ENCODE assay signal across 8 cellular contexts in genomic region chr21:37432710-37433109, GRCh38.
DNase-seq lines count a peak whose midpoint lies in the region; ATAC-seq, FAIRE-seq and TF ChIP-seq lines count a peak whose summit lies in the region.
"Not testable (repeated sequence)": the region's sequence is repeated elsewhere in the genome, so short reads cannot be mapped to it uniquely, and the experiment has no call there.

No MANE protein-coding gene starts in this region.

- H3K4me2 ChIP-seq in HepG2 (ENCODE audit: low read depth, low read length), result not testable (repeated sequence)

- not testable (repeated sequence) for DNase-seq in frontal cortex (ENCODE audit: low spot score in 2 of 2); left ventricle myocardium inferior; HepG2 (ENCODE audit: low spot score); psoas muscle; stimulated activated naive B cell treated with anti-CD40 and anti-IgM and Interleukin-4, amounts not matched to agents 10 μg/mL and 1 μg/mL and 100 μg/mL, for 72 hours

- not testable (repeated sequence) for H3K36me3 ChIP-seq in left ventricle myocardium inferior; HepG2 (replicated peaks in 1 of 2; ENCODE audit: control insufficient read depth in 1 of 2, insufficient read depth in 2 of 2, low read length in 2 of 2); psoas muscle (ENCODE audit: insufficient read depth in 1 of 2, low read depth in 1 of 2)

- peaks cover 46% of the 10 kb centered on the region for H4K20me1 ChIP-seq in HepG2 (ENCODE audit: insufficient read depth, low read length)

- ATAC-seq in HepG2; psoas muscle; stimulated activated naive B cell treated with anti-CD40 and anti-IgM and Interleukin-4, amounts not matched to agents 10 μg/mL and 1 μg/mL and 100 μg/mL, for 72 hours (replicated peaks): not testable (repeated sequence)

- intact Hi-C loops in left ventricle myocardium inferior (cut with micrococcal nuclease); psoas muscle (cut with DNase I): not testable (repeated sequence)
- intact Hi-C loops in HepG2 (cut with micrococcal nuclease; ENCODE audit: unreplicated experiment), result loop anchor here (5.0 kb wide), 1 partner anchor 55 kb away; no protein-coding TSS in a partner anchor

- FAIRE-seq in G401.6 (lab: Jason Lieb, UNC), result peak; percentile 84
- FAIRE-seq in colon (lab: Jason Lieb, UNC), result peak; percentile 31
- FAIRE-seq in frontal cortex (lab: Jason Lieb, UNC), result peak; percentile 34
- FAIRE-seq in HepG2 (lab: Jason Lieb, UNC), result not testable (repeated sequence)

- not testable (repeated sequence) for H3K4me3 ChIP-seq in left ventricle myocardium inferior; HepG2 (replicated peaks in 1 of 3; ENCODE audit: insufficient read depth in 1 of 3, low read depth in 2 of 3, low read length in 3 of 3); psoas muscle

- not testable (repeated sequence) for H3K4me3 Mint-ChIP-seq in activated naive CD8-positive, alpha-beta T cell; stimulated activated naive B cell treated with anti-CD40 and anti-IgM and Interleukin-4, amounts not matched to agents 10 μg/mL and 1 μg/mL and 100 μg/mL, for 72 hours

- not testable (repeated sequence) for BruUV-seq in HepG2 (replicated peaks; lab: Mats Ljungman, UMichigan)

- H2AFZ ChIP-seq in HepG2 (ENCODE audit: low read length), result not testable (repeated sequence)

- TF ChIP-seq RAD21 in HepG2 (CRISPR knock-in tag; IDR thresholded peaks at IDR 0.05), result not testable (repeated sequence)

- peaks cover 88% of the 10 kb centered on the region for H3K79me2 ChIP-seq in HepG2 (ENCODE audit: insufficient read depth, low read length)

- TF ChIP-seq EP300 in HepG2 (IDR thresholded peaks at IDR 0.05; ENCODE audit: low read depth in 2 of 2, low read length in 2 of 2); HepG2 (CRISPR knock-in tag; IDR thresholded peaks at IDR 0.05; ENCODE audit: borderline replicate concordance): not testable (repeated sequence)

- not testable (repeated sequence) for H3K9me3 ChIP-seq in left ventricle myocardium inferior (replicated peaks); HepG2 (ENCODE audit: low read length); psoas muscle

- H3K27me3 Mint-ChIP-seq in activated naive CD8-positive, alpha-beta T cell; stimulated activated naive B cell treated with anti-CD40 and anti-IgM and Interleukin-4, amounts not matched to agents 10 μg/mL and 1 μg/mL and 100 μg/mL, for 72 hours: not testable (repeated sequence)

- CTCF ChIA-PET in HepG2 (lab: Yijun Ruan, JAX; ENCODE audit: low intra/inter-chr PET ratio, low total read pairs), result not testable (repeated sequence)

- not testable (repeated sequence) for TF ChIP-seq CTCF in left ventricle myocardium inferior (IDR thresholded peaks at IDR 0.05; ENCODE audit: borderline replicate concordance); HepG2 (CRISPR knock-in tag; IDR thresholded peaks at IDR 0.05); psoas muscle (IDR thresholded peaks at IDR 0.05)

- POLR2A ChIA-PET in HepG2 (lab: Yijun Ruan, JAX), result interaction anchor here (1.0 kb wide), 1 partner anchor 166 kb away, joined by 3 read pairs; the partner anchor contains the start of gene VPS26C

- H3K4me1 Mint-ChIP-seq in activated naive CD8-positive, alpha-beta T cell (ENCODE audit: low read depth), result peaks cover 55% of the 10 kb centered on the region
- H3K4me1 Mint-ChIP-seq in stimulated activated naive B cell treated with anti-CD40 and anti-IgM and Interleukin-4, amounts not matched to agents 10 μg/mL and 1 μg/mL and 100 μg/mL, for 72 hours, result peaks cover 29 to 39% of the 10 kb centered on the region in 2 donors

- H3K27me3 ChIP-seq in left ventricle myocardium inferior (ENCODE audit: low read depth); HepG2 (ENCODE audit: control insufficient read depth in 1 of 2, insufficient read depth in 2 of 2, low read length in 2 of 2); psoas muscle (ENCODE audit: insufficient read depth in 3 of 3, low read length in 2 of 3): not testable (repeated sequence)

- H3K9me3 Mint-ChIP-seq in activated naive CD8-positive, alpha-beta T cell (ENCODE audit: low read depth); stimulated activated naive B cell treated with anti-CD40 and anti-IgM and Interleukin-4, amounts not matched to agents 10 μg/mL and 1 μg/mL and 100 μg/mL, for 72 hours: not testable (repeated sequence)

- H3K4me1 ChIP-seq in left ventricle myocardium inferior (peaks cover 98% of the 10 kb centered on the region), HepG2 (ENCODE audit: insufficient read depth, low read length) (peaks cover 39% of the 10 kb centered on the region), psoas muscle (peaks cover 93% of the 10 kb centered on the region)

- not testable (repeated sequence) for H3K36me3 Mint-ChIP-seq in activated naive CD8-positive, alpha-beta T cell
- peaks cover 18 to 46% of the 10 kb centered on the region in 2 donors for H3K36me3 Mint-ChIP-seq in stimulated activated naive B cell treated with anti-CD40 and anti-IgM and Interleukin-4, amounts not matched to agents 10 μg/mL and 1 μg/mL and 100 μg/mL, for 72 hours

- not testable (repeated sequence) for H3K9ac ChIP-seq in HepG2 (ENCODE audit: insufficient read depth, low read depth, low read length)

- H3K27ac ChIP-seq in left ventricle myocardium inferior (replicated peaks), result peak overlapping the region; percentile 55
- H3K27ac ChIP-seq in HepG2 (ENCODE audit: extremely low read length, insufficient read depth, low read length), result not testable (repeated sequence)
- H3K27ac ChIP-seq in psoas muscle, result peak overlapping the region; percentile 78

- in situ Hi-C loops in HepG2 (cut with HindIII; ENCODE audit: extremely low pct_ligation_motif_present, low pct_unique_long_range_greater_than_20kb), result not testable (repeated sequence)

- TF ChIP-seq POLR2A in HepG2 (IDR thresholded peaks at IDR 0.05; ENCODE audit: insufficient read depth in 1 of 2, low read depth in 2 of 2, low read length in 2 of 2), result not testable (repeated sequence)

- peak overlapping the region; percentile 30 for H3K27ac Mint-ChIP-seq in activated naive CD8-positive, alpha-beta T cell
- peak overlapping the region; percentile 25 for H3K27ac Mint-ChIP-seq in stimulated activated naive B cell treated with anti-CD40 and anti-IgM and Interleukin-4, amounts not matched to agents 10 μg/mL and 1 μg/mL and 100 μg/mL, for 72 hours

- 92% methylated on average over 5 of the region's 5 CpGs for whole genome bisulfite sequencing in HepG2 (ENCODE audit: low lambda C conversion rate)
- WGBS in psoas muscle, 3 donors, result 75 to 81% (median 75%) methylated on average over 5 of the region's 5 CpGs

TF ChIP-seq in HepG2, 621 proteins besides CTCF, POLR2A, EP300 and RAD21:
- TF ChIP-seq, protein P1, sequence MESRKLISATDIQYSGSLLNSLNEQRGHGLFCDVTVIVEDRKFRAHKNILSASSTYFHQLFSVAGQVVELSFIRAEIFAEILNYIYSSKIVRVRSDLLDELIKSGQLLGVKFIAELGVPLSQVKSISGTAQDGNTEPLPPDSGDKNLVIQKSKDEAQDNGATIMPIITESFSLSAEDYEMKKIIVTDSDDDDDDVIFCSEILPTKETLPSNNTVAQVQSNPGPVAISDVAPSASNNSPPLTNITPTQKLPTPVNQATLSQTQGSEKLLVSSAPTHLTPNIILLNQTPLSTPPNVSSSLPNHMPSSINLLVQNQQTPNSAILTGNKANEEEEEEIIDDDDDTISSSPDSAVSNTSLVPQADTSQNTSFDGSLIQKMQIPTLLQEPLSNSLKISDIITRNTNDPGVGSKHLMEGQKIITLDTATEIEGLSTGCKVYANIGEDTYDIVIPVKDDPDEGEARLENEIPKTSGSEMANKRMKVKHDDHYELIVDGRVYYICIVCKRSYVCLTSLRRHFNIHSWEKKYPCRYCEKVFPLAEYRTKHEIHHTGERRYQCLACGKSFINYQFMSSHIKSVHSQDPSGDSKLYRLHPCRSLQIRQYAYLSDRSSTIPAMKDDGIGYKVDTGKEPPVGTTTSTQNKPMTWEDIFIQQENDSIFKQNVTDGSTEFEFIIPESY (CRISPR knock-in tag; IDR thresholded peaks at IDR 0.05), result peak; percentile 94
